ENCODE assay signal across 10 cellular contexts in genomic region chr20:54173653-54174451, GRCh38. TPM values are rescaled to one million over a fixed set of nuclear protein-coding genes. Genes with fewer than 3 reads are reported as not detected.
DNase-seq lines count a peak whose midpoint lies in the region; ATAC-seq, FAIRE-seq and TF ChIP-seq lines count a peak whose summit lies in the region.
"Had no signal": no experiment of that assay in that cellular context is flagged by ENCODE, and none has a peak within 500 bp of the region (broad histone marks: within the 10 kb centered on the region; RNA-seq: fewer than 3 reads in every experiment).

TSS of gene CYP24A1 (minus strand) at chr20:54173986. CDS start at chr20:54173579, 407 bp downstream.

- no peaks in the 10 kb centered on the region for H3K36me3 ChIP-seq in RWPE2 (ENCODE audit: low read depth)
- H3K36me3 ChIP-seq in small intestine (ENCODE audit: control insufficient read depth in 2 of 2, insufficient read depth in 2 of 2, low read length in 2 of 2), result no peaks in the 10 kb centered on the region
- H3K36me3 ChIP-seq: BE2C had no signal

- FAIRE-seq in small intestine (lab: Jason Lieb, UNC), result no peak
- FAIRE-seq: frontal cortex had no signal

- peaks cover 44% of the 10 kb centered on the region for H3K4me1 ChIP-seq in RWPE2 (ENCODE audit: insufficient read depth, poor library complexity, severe bottlenecking)
- H3K4me1 ChIP-seq in small intestine (ENCODE audit: control insufficient read depth in 2 of 2, insufficient read depth in 1 of 2, low read depth in 1 of 2, low read length in 1 of 2), result no peaks in the 10 kb centered on the region
- H3K4me1 ChIP-seq: BE2C had no signal

- H3K4me3 ChIP-seq in RWPE2 (ENCODE audit: severe bottlenecking) (peak within 1 kb of the TSS; percentile 5), foreskin fibroblast (ENCODE audit: low read depth in 1 of 2, low read length in 2 of 2) (peak within 1 kb of the TSS; percentile 8 to 22), small intestine (ENCODE audit: low read depth in 1 of 2, low read length in 2 of 2) (no peak within 1 kb of the TSS)

- 2 to 3% (median 3%) methylated on average over 46 to 61 of the region's 61 CpGs for WGBS in small intestine, 3 donors

- peak; percentile 19 for DNase-seq in NCI-H2196 (lab: John Stamatoyannopoulos, UW; ENCODE audit: unreplicated experiment)
- no peak for DNase-seq in NCI-H2196 treated with DMSO at 0.1 percent for 48 hours (lab: John Stamatoyannopoulos, UW; ENCODE audit: unreplicated experiment)
- DNase-seq in RWPE2 (ENCODE audit: low spot score), result no peak
- DNase-seq in foreskin fibroblast, result peak in 1 of 2 donors; percentile 30
- peak; percentile 4 for DNase-seq in small intestine
- DNase-seq in stimulated activated CD4-positive, alpha-beta T cell treated with anti-CD3 and anti-CD28 coated beads, Interleukin-1b, Interleukin-23, amount 100 ng/mL, for 48 hours, result no peak
- no peak for DNase-seq in H4 (ENCODE audit: low spot score)
- DNase-seq: BE2C had no signal

- H3K27ac ChIP-seq in RWPE2 (ENCODE audit: poor library complexity, severe bottlenecking), result peak within 1 kb of the TSS; percentile 70
- H3K27ac ChIP-seq in small intestine (ENCODE audit: low read depth in 1 of 2, low read length in 1 of 2), result no peak within 1 kb of the TSS

- TF ChIP-seq CTCF in RWPE2 (IDR thresholded peaks at IDR 0.05; ENCODE audit: poor library complexity, severe bottlenecking) (no peak), foreskin fibroblast (IDR thresholded peaks at IDR 0.05; ENCODE audit: low read depth, low read length) (no peak)

- ATAC-seq in RWPE2 (ENCODE audit: low read depth) (peak; percentile 22), GM18502 (IDR thresholded peaks at IDR 0.05; ENCODE audit: poor library complexity, unreplicated experiment) (no peak)

- H3K27me3 ChIP-seq in RWPE2 (ENCODE audit: insufficient read depth, poor library complexity, severe bottlenecking) (peaks cover 17% of the 10 kb centered on the region), small intestine (ENCODE audit: control insufficient read depth in 2 of 2, insufficient read depth in 2 of 2, low read length in 2 of 2) (peaks cover 19 to 33% of the 10 kb centered on the region in 2 donors)

- H3K9me3 ChIP-seq in RWPE2 (ENCODE audit: severe bottlenecking), result no peaks in the 10 kb centered on the region
- H3K9me3 ChIP-seq in small intestine (ENCODE audit: control insufficient read depth, low read depth), result no peaks in the 10 kb centered on the region
- H3K9me3 ChIP-seq: BE2C had no signal

RNA-seq across cellular contexts. Expression of gene CYP24A1, which starts in this region (rescaled TPM):
- polyA plus RNA-seq in small intestine, result under 1 TPM in 1 of 3 donors, not detected in 2; 0.03 TPM
- total RNA-seq in H4 (2014; rRNA removed; shearing (Covaris generic)), result 0.95 TPM in 1 of 2 replicates, not detected in the other

Comparison
In these comparisons a context has a peak if more than half of its experiments do, and no peak if none do; other contexts are left out.
1. Peak in DNase-seq in small intestine; RNA of the gene not detected or under 1 TPM.
2. H3K4me3 ChIP-seq: peak in RWPE2 (single experiment) and foreskin fibroblast (2 of 2); none in small intestine (0 of 2).